In genomic region chr2:74527741-74528140, GRCh38 we compare ENCODE assay signal across 5 cellular contexts. TPM values are rescaled to one million over a fixed set of nuclear protein-coding genes. Genes with fewer than 3 reads are reported as not detected.
A peak's percentile ranks its signal among the peaks of the same experiment; 100 is the strongest.
DNase-seq lines count a peak whose midpoint lies in the region; ATAC-seq and TF ChIP-seq lines count a peak whose summit lies in the region.
"Had no signal": no experiment of that assay in that cellular context is flagged by ENCODE, and none has a peak within 500 bp of the region (broad histone marks: within the 10 kb centered on the region; RNA-seq: fewer than 3 reads in every experiment).

No MANE protein-coding gene starts in this region.

- peak overlapping the region; percentile 98 for H3K4me3 Mint-ChIP-seq in endothelial cell (ENCODE audit: unreplicated experiment)

- peaks cover 13% of the 10 kb centered on the region; the same call in 1 of the 2 replicates for H4K20me1 ChIP-seq in Karpas-422 (ENCODE audit: insufficient read depth, low read depth, low read length)

- H3K27ac ChIP-seq in Karpas-422 (ENCODE audit: low read length) = no peak overlapping the region

- H3K36me3 Mint-ChIP-seq in endothelial cell (ENCODE audit: low read depth, unreplicated experiment) = peaks cover 43% of the 10 kb centered on the region

- no peak for TF ChIP-seq POLR2A in GM18505 (IDR thresholded peaks at IDR 0.05; ENCODE audit: borderline replicate concordance, extremely low read depth, insufficient read depth, insufficient read length)

- H3K9me3 ChIP-seq in Karpas-422 (ENCODE audit: low read length) = no peaks in the 10 kb centered on the region

- H2AFZ ChIP-seq in Karpas-422 (ENCODE audit: low read length) = no peak overlapping the region

- peak overlapping the region; percentile 92 for H3K4me2 ChIP-seq in Karpas-422 (ENCODE audit: low read depth, low read length, poor library complexity, severe bottlenecking)

- peaks cover 26% of the 10 kb centered on the region for H3K4me1 Mint-ChIP-seq in endothelial cell (ENCODE audit: unreplicated experiment)

- peaks cover 38% of the 10 kb centered on the region for H3K4me1 ChIP-seq in Karpas-422 (ENCODE audit: low read length)

- no peak for TF ChIP-seq CTCF in endothelial cell (IDR thresholded peaks at IDR 0.05; ENCODE audit: unreplicated experiment)

- ATAC-seq in GM18505 (IDR thresholded peaks at IDR 0.05; ENCODE audit: unreplicated experiment) = no peak

- H3K27me3 ChIP-seq in Karpas-422 (ENCODE audit: low read length) = no peaks in the 10 kb centered on the region

- peak overlapping the region; percentile 84; the same call in 1 of the 2 replicates for H3K9ac ChIP-seq in Karpas-422 (ENCODE audit: low read length)

- H3K9me2 ChIP-seq in Karpas-422 (replicated peaks; ENCODE audit: insufficient read depth, low read length) = no peaks in the 10 kb centered on the region

- H3K9me3 Mint-ChIP-seq in endothelial cell (ENCODE audit: unreplicated experiment) = no peaks in the 10 kb centered on the region

- peaks cover 12% of the 10 kb centered on the region for H3K27me3 Mint-ChIP-seq in endothelial cell (ENCODE audit: unreplicated experiment)

- no peak overlapping the region for H3K27ac Mint-ChIP-seq in endothelial cell (ENCODE audit: unreplicated experiment)

- peaks cover 31% of the 10 kb centered on the region for H3K79me2 ChIP-seq in Karpas-422 (ENCODE audit: low read length)

- H3K36me3 ChIP-seq in Karpas-422 (ENCODE audit: insufficient read depth, low read length) = peaks cover 31% of the 10 kb centered on the region

- peak overlapping the region; percentile 91 for H3K4me3 ChIP-seq in Karpas-422 (ENCODE audit: low read length)

- DNase-seq in Karpas-422 = no peak
- no peak for DNase-seq in endothelial cell (ENCODE audit: low spot score)
- DNase-seq in OCI-M1 (lab: John Stamatoyannopoulos, UW) = no peak
- DNase-seq: stimulated activated CD4-positive, alpha-beta T cell treated with anti-CD3 and anti-CD28 coated beads, Interleukin-4, amount 100 ng/mL, for 4 hours had no signal

RNA-seq across cellular contexts. Expression of gene DQX1, which starts 1.7 kb away (rescaled TPM):
- 1.4 and 22.6 TPM in 2 replicates for total RNA-seq in Karpas-422 (2014; rRNA removed; shearing (Covaris generic); ENCODE audit: low replicate concordance)
- 3.5 TPM for total RNA-seq in endothelial cell (ENCODE audit: unreplicated experiment)

RNA-seq across cellular contexts. Expression of gene AUP1, which starts 1.8 kb away (rescaled TPM):
- 216 and 273 TPM in 2 replicates for total RNA-seq in Karpas-422 (2014; rRNA removed; shearing (Covaris generic); ENCODE audit: low replicate concordance)
- 117 TPM for total RNA-seq in endothelial cell (ENCODE audit: unreplicated experiment)

RNA-seq across cellular contexts. Expression of gene HTRA2, which starts 2.0 kb away (rescaled TPM):
- 36.8 and 72.1 TPM in 2 replicates for total RNA-seq in Karpas-422 (2014; rRNA removed; shearing (Covaris generic); ENCODE audit: low replicate concordance)
- 44.3 TPM for total RNA-seq in endothelial cell (ENCODE audit: unreplicated experiment)

RNA-seq across cellular contexts. Expression of gene TLX2, which starts 13.5 kb away (rescaled TPM):
- 0.25 and 2.5 TPM in 2 replicates for total RNA-seq in Karpas-422 (2014; rRNA removed; shearing (Covaris generic); ENCODE audit: low replicate concordance)
- total RNA-seq in endothelial cell (ENCODE audit: unreplicated experiment) = not detected

RNA-seq across cellular contexts. Expression of gene PCGF1, which starts 20.2 kb away (rescaled TPM):
- 44.8 and 58.3 TPM in 2 replicates for total RNA-seq in Karpas-422 (2014; rRNA removed; shearing (Covaris generic); ENCODE audit: low replicate concordance)
- 13.5 TPM for total RNA-seq in endothelial cell (ENCODE audit: unreplicated experiment)
